ENCODE assay signal across 9 cellular contexts in the genomic region with DNA sequence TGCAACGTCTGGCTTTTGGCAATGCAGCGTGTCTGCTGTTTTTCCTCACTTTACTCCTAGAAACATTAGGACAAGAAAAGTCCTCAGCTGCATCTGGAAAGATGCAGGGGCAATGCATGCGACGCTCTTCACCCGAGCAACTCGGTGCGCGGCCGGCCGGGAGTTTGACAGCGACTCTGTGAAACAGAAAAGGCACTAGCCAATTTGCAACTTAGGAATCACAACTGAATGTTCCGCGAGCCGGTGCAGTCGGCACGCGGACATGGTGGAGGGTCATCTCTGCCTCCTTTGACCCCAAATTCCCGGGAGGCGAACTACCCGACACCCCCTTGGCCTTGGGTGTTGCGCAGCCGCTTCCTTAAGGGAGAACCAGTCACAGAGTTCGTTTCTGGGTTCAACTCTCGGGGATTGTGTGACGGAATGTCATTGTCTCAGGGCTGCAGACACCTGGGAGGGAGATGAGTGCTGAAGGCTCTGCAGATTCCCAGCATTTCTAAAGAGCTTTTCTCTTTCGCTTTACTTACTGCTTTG. TPM values are rescaled to one million over a fixed set of nuclear protein-coding genes. Genes with fewer than 3 reads are reported as not detected.
DNase-seq lines count a peak whose midpoint lies in the region; ATAC-seq and TF ChIP-seq lines count a peak whose summit lies in the region.
"Had no signal": no experiment of that assay in that cellular context is flagged by ENCODE, and none has a peak within 500 bp of the region (broad histone marks: within the 10 kb centered on the region; RNA-seq: fewer than 3 reads in every experiment).

No MANE protein-coding gene starts in this region.

- no peak for TF ChIP-seq POLR2A in tibial nerve (IDR thresholded peaks at IDR 0.05)

- no peak overlapping the region for H3K9ac ChIP-seq in iPS-15b (ENCODE audit: low read depth, low read length)

- H3K27ac ChIP-seq in cardiac muscle cell (no peak overlapping the region), tibial nerve (peak overlapping the region in 2 of 4 donors; percentile 40 to 87)

- H3K4me1 ChIP-seq in cardiac muscle cell (ENCODE audit: low read depth) (peaks cover 11% of the 10 kb centered on the region), iPS-15b (ENCODE audit: control insufficient read depth, insufficient read depth, low read length) (peaks cover 14% of the 10 kb centered on the region), tibial nerve (peaks cover 0 to 35% (median 0%) of the 10 kb centered on the region in 4 donors)

- H3K4me3 ChIP-seq in cardiac muscle cell (peak overlapping the region; percentile 14), iPS-15b (ENCODE audit: low read depth, low read length) (peak overlapping the region; percentile 52), tibial nerve (peak overlapping the region; percentile 8 to 56 (median 33))

- H3K36me3 ChIP-seq in cardiac muscle cell (no peaks in the 10 kb centered on the region), iPS-15b (ENCODE audit: control insufficient read depth, insufficient read depth, low read length) (no peaks in the 10 kb centered on the region), tibial nerve (peaks cover 0 to 25% (median 0%) of the 10 kb centered on the region in 3 donors)

- H3K9me3 ChIP-seq in cardiac muscle cell (ENCODE audit: low read depth): no peaks in the 10 kb centered on the region
- H3K9me3 ChIP-seq in iPS-15b (ENCODE audit: control insufficient read depth, insufficient read depth, low read length): no peaks in the 10 kb centered on the region
- no peaks in the 10 kb centered on the region for H3K9me3 ChIP-seq in tibial nerve

- H3K27me3 ChIP-seq in cardiac muscle cell (peaks cover 98% of the 10 kb centered on the region), iPS-15b (ENCODE audit: control insufficient read depth, insufficient read depth, low read length) (peaks cover 91% of the 10 kb centered on the region), tibial nerve (peaks cover 0 to 8% of the 10 kb centered on the region in 2 donors)

- 48 to 51% methylated on average over 26 of the region's 26 CpGs for WGBS in tibial nerve, 2 donors

- intact Hi-C loops in Right ventricle myocardium inferior (cut with DNase I): no loop called here

- no peak for TF ChIP-seq CTCF in cardiac muscle cell (IDR thresholded peaks at IDR 0.05; ENCODE audit: low read depth, low read length)
- no peak for TF ChIP-seq CTCF in tibial nerve (IDR thresholded peaks at IDR 0.05)

- DNase-seq in cardiac muscle cell (ENCODE audit: low read depth in 1 of 2, low spot score in 1 of 2): peak in 1 of 2 donors; percentile 50
- no peak for DNase-seq in Right ventricle myocardium inferior (ENCODE audit: missing footprints)
- no peak for DNase-seq in tibial nerve (ENCODE audit: low spot score in 2 of 2)
- no peak for DNase-seq in Ammon's horn (ENCODE audit: low spot score)
- DNase-seq in RPMI8226: no peak
- DNase-seq: NCI-H345 had no signal

- TF ChIP-seq EP300 in tibial nerve (IDR thresholded peaks at IDR 0.05): no peak

- ATAC-seq in Right ventricle myocardium inferior: no peak
- ATAC-seq in SK-N-SH treated with all-trans-retinoic acid at 6 μM for 48 hours: peak; percentile 23
- no peak for ATAC-seq in HG02981 (IDR thresholded peaks at IDR 0.05; ENCODE audit: unreplicated experiment)

TF ChIP-seq in SK-N-SH treated with all-trans-retinoic acid at 6 μM for 48 hours, 23 proteins besides CTCF, POLR2A, EP300 and RAD21:
- TF ChIP-seq TCF4 (CRISPR knock-in tag; IDR thresholded peaks at IDR 0.05; ENCODE audit: borderline replicate concordance) (no peak), ZFP3 (CRISPR knock-in tag; IDR thresholded peaks at IDR 0.05) (no peak), BACH2 (CRISPR knock-in tag; IDR thresholded peaks at IDR 0.05; ENCODE audit: borderline replicate concordance) (no peak), ISL1 (CRISPR knock-in tag; IDR thresholded peaks at IDR 0.05) (no peak), ZC3H10 (CRISPR knock-in tag; IDR thresholded peaks at IDR 0.05) (no peak)
- TF ChIP-seq, protein P1, sequence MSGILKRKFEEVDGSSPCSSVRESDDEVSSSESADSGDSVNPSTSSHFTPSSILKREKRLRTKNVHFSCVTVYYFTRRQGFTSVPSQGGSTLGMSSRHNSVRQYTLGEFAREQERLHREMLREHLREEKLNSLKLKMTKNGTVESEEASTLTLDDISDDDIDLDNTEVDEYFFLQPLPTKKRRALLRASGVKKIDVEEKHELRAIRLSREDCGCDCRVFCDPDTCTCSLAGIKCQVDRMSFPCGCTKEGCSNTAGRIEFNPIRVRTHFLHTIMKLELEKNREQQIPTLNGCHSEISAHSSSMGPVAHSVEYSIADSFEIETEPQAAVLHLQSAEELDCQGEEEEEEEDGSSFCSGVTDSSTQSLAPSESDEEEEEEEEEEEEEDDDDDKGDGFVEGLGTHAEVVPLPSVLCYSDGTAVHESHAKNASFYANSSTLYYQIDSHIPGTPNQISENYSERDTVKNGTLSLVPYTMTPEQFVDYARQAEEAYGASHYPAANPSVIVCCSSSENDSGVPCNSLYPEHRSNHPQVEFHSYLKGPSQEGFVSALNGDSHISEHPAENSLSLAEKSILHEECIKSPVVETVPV (CRISPR knock-in tag; IDR thresholded peaks at IDR 0.05): no peak

RNA-seq across cellular contexts. Expression of a gene that starts 9.8 kb away (rescaled TPM):
- total RNA-seq in cardiac muscle cell (0.04 and 0.36 TPM in 2 replicates), Right ventricle myocardium inferior (1.6 TPM), tibial nerve (10 to 100 TPM; 14.7 to 31.5 (median 22.4) TPM)
- 0.17 and 0.35 TPM in 2 replicates for polyA plus RNA-seq in cardiac muscle cell
